Comparison of ENCODE assay signal across 8 cellular contexts in genomic region chr17:51860934-51861561, GRCh38.
A peak's percentile ranks its signal among the peaks of the same experiment; 100 is the strongest.
DNase-seq lines count a peak whose midpoint lies in the region; ATAC-seq, FAIRE-seq and TF ChIP-seq lines count a peak whose summit lies in the region.
"Had no signal": no experiment of that assay in that cellular context is flagged by ENCODE, and none has a peak within 500 bp of the region (broad histone marks: within the 10 kb centered on the region; RNA-seq: fewer than 3 reads in every experiment).

No MANE protein-coding gene starts in this region.

- H3K27ac Mint-ChIP-seq in T-cell: no peak overlapping the region
- H3K27ac Mint-ChIP-seq: T-helper 1 cell treated with Interleukin-12 subunit alpha and Interleukin-12 subunit beta and Interleukin-4 antibody, amounts not matched to agents 30 μg/mL and 1 μg/mL, for 36 hours had no signal

- peak; percentile 54 for DNase-seq in ELR (ENCODE audit: low read depth)
- DNase-seq in H54 (ENCODE audit: insufficient read length, low spot score): peak; percentile 43
- DNase-seq in NCI-H82 treated with DMSO at 0.1 percent for 48 hours (lab: John Stamatoyannopoulos, UW; ENCODE audit: unreplicated experiment): peak; percentile 67
- no peak for DNase-seq in epithelial cell of proximal tubule (ENCODE audit: low read depth)
- peak; percentile 47 for DNase-seq in prostate gland (ENCODE audit: low spot score)
- DNase-seq in T-cell: no peak

- POLR2A ChIA-PET in T-cell (lab: Charles Lee): no interaction called here

- 28% methylated on average over 6 of the region's 6 CpGs for WGBS in prostate gland

- peaks cover 0 to 5% (median 3%) of the 10 kb centered on the region in 3 donors for H3K9me3 Mint-ChIP-seq in T-cell
- H3K9me3 Mint-ChIP-seq: T-helper 1 cell treated with Interleukin-12 subunit alpha and Interleukin-12 subunit beta and Interleukin-4 antibody, amounts not matched to agents 30 μg/mL and 1 μg/mL, for 36 hours had no signal

- intact Hi-C loops in prostate gland (cut with DNase I): no loop called here

- CTCF ChIA-PET in T-cell (lab: Charles Lee): no interaction called here

- no peaks in the 10 kb centered on the region for H3K36me3 ChIP-seq in prostate gland

- FAIRE-seq in H54 (lab: Jason Lieb, UNC): peak; percentile 45

- TF ChIP-seq CTCF in epithelial cell of proximal tubule (conservative IDR thresholded peaks at IDR 0.05; ENCODE audit: low read depth, low read length) (peak; percentile 83), prostate gland (IDR thresholded peaks at IDR 0.05) (peak; percentile 9 to 53 (median 32))

- no peak overlapping the region for H3K27ac ChIP-seq in prostate gland

- H3K27me3 ChIP-seq in prostate gland (replicated peaks; ENCODE audit: insufficient read depth): no peaks in the 10 kb centered on the region

- H3K4me3 ChIP-seq in epithelial cell of proximal tubule (ENCODE audit: low read depth, low read length) (no peak overlapping the region), prostate gland (no peak overlapping the region)

- no peak for TF ChIP-seq POLR2A in H54 (IDR thresholded peaks at IDR 0.05; ENCODE audit: low read depth, low read length)
- TF ChIP-seq POLR2A in prostate gland (IDR thresholded peaks at IDR 0.05): no peak

- ATAC-seq in T-cell (replicated peaks in 1 of 4) (no peak), HG03460 (IDR thresholded peaks at IDR 0.05; ENCODE audit: unreplicated experiment) (no peak)

- H3K4me3 Mint-ChIP-seq in T-cell: no peak overlapping the region
- H3K4me3 Mint-ChIP-seq: T-helper 1 cell treated with Interleukin-12 subunit alpha and Interleukin-12 subunit beta and Interleukin-4 antibody, amounts not matched to agents 30 μg/mL and 1 μg/mL, for 36 hours had no signal

- H3K4me1 ChIP-seq in prostate gland (replicated peaks): no peaks in the 10 kb centered on the region

- no peaks in the 10 kb centered on the region for H3K9me3 ChIP-seq in prostate gland

- no peaks in the 10 kb centered on the region for H3K4me1 Mint-ChIP-seq in T-cell

- H3K36me3 Mint-ChIP-seq in T-cell: no peaks in the 10 kb centered on the region

- peaks cover 4 to 7% of the 10 kb centered on the region in 2 donors for H3K27me3 Mint-ChIP-seq in T-cell

Comparison
In these comparisons a context has a peak if more than half of its experiments do, and no peak if none do; other contexts are left out.
1. DNase-seq: peak in ELR (single experiment), H54 (single experiment), NCI-H82 treated with DMSO at 0.1 percent for 48 hours (single experiment) and prostate gland (single experiment); none in epithelial cell of proximal tubule (single experiment) and T-cell (0 of 34).